Comparison of ENCODE assay signal across 8 cellular contexts in genomic region chr13:50125556-50126377, GRCh38.
DNase-seq lines count a peak whose midpoint lies in the region; ATAC-seq and TF ChIP-seq lines count a peak whose summit lies in the region.

No MANE protein-coding gene starts in this region.

- peak; percentile 96 for DNase-seq in AML-193 (lab: John Stamatoyannopoulos, UW)
- peak; percentile 47 for DNase-seq in NCI-H1048 (lab: John Stamatoyannopoulos, UW)
- peak; percentile 81 to 86 for DNase-seq in SJCRH30
- DNase-seq in activated naive CD4-positive, alpha-beta T cell treated with Interleukin-2 at 50 U/mL for 16 hours, result peak; percentile 88
- DNase-seq in foreskin fibroblast, result peak; percentile 79 to 95
- DNase-seq in stomach, result peak; percentile 97

- peak overlapping the region; percentile 90 for H3K27ac ChIP-seq in SJCRH30
- H3K27ac ChIP-seq in neural cell (ENCODE audit: low read length), result peak overlapping the region; percentile 86
- H3K27ac ChIP-seq in stomach, result peak overlapping the region; percentile 99 to 100 (median 100)

- no peaks in the 10 kb centered on the region for H3K9me2 ChIP-seq in neural cell (ENCODE audit: insufficient read depth, low read length)

- H3K36me3 ChIP-seq in SJCRH30 (no peaks in the 10 kb centered on the region), neural cell (ENCODE audit: insufficient read depth, low read length) (no peaks in the 10 kb centered on the region), stomach (peaks cover 0 to 7% (median 0%) of the 10 kb centered on the region in 4 donors)

- H3F3A ChIP-seq in neural cell (ENCODE audit: insufficient read depth, low read length, poor library complexity, severe bottlenecking), result no peaks in the 10 kb centered on the region

- peak; percentile 19 for ATAC-seq in GM21529 (IDR thresholded peaks at IDR 0.05; ENCODE audit: unreplicated experiment)

- H2AFZ ChIP-seq in neural cell (ENCODE audit: low read depth, low read length), result peak overlapping the region; percentile 62

- intact Hi-C loops in stomach (cut with DNase I; ENCODE audit: low total_unique reads), result no loop called here

- TF ChIP-seq CTCF in foreskin fibroblast (IDR thresholded peaks at IDR 0.05; ENCODE audit: low read depth, low read length) (no peak), neural cell (IDR thresholded peaks at IDR 0.05; ENCODE audit: poor library complexity, severe bottlenecking) (peak; percentile 4), stomach (IDR thresholded peaks at IDR 0.05) (no peak)

- H3K27me3 ChIP-seq in SJCRH30, result no peaks in the 10 kb centered on the region
- peaks cover 50% of the 10 kb centered on the region for H3K27me3 ChIP-seq in neural cell (ENCODE audit: insufficient read depth, low read depth, low read length)
- H3K27me3 ChIP-seq in stomach, result peaks cover 19 to 43% (median 39%) of the 10 kb centered on the region in 3 donors

- TF ChIP-seq EP300 in neural cell (conservative IDR thresholded peaks at IDR 0.05; ENCODE audit: poor library complexity, severe bottlenecking) (no peak), stomach (IDR thresholded peaks at IDR 0.05) (no peak)

- H3K9ac ChIP-seq in neural cell (ENCODE audit: low read length), result peak overlapping the region; percentile 96

- peaks cover 16% of the 10 kb centered on the region for H3K79me2 ChIP-seq in neural cell (replicated peaks; ENCODE audit: insufficient read depth, low read length)

- H3K4me2 ChIP-seq in neural cell (ENCODE audit: low read length), result peak overlapping the region; percentile 44

- no peak for TF ChIP-seq POLR2A in stomach (IDR thresholded peaks at IDR 0.05)

- H3K9me3 ChIP-seq in SJCRH30 (replicated peaks) (no peaks in the 10 kb centered on the region), neural cell (ENCODE audit: low read length) (no peaks in the 10 kb centered on the region), stomach (peaks cover 0 to 9% (median 0%) of the 10 kb centered on the region in 4 donors)

- H3K4me3 ChIP-seq in SJCRH30, result peak overlapping the region; percentile 92
- peak overlapping the region; percentile 78 to 85 for H3K4me3 ChIP-seq in foreskin fibroblast (ENCODE audit: low read depth in 1 of 2, low read length in 2 of 2)
- H3K4me3 ChIP-seq in neural cell (ENCODE audit: low read length), result peak overlapping the region; percentile 99
- peak overlapping the region; percentile 76 to 86 (median 86) for H3K4me3 ChIP-seq in stomach

- H4K20me1 ChIP-seq in neural cell (ENCODE audit: insufficient read depth), result no peaks in the 10 kb centered on the region

- H3K4me1 ChIP-seq in SJCRH30 (no peaks in the 10 kb centered on the region), stomach (peaks cover 27 to 67% (median 60%) of the 10 kb centered on the region in 4 donors)

- WGBS in stomach, 5 donors, result 1 to 3% (median 2%) methylated on average over 51 to 94 of the region's 94 CpGs

- TF ChIP-seq RAD21 in neural cell (conservative IDR thresholded peaks at IDR 0.05), result peak; percentile 22

TF ChIP-seq in neural cell, 6 proteins besides CTCF, POLR2A, EP300 and RAD21:
- TF ChIP-seq MXI1 (conservative IDR thresholded peaks at IDR 0.05; ENCODE audit: poor library complexity, severe bottlenecking), result peak; percentile 49
- TF ChIP-seq POLR2AphosphoS5 (IDR thresholded peaks at IDR 0.05), result peak; percentile 14
- TF ChIP-seq SMC3 (conservative IDR thresholded peaks at IDR 0.05; ENCODE audit: poor library complexity), result no peak

Comparison
In these comparisons a context has a peak if more than half of its experiments do, and no peak if none do; other contexts are left out.
1. Peak in every context shown above with its lines: DNase-seq, ATAC-seq, H3K4me3 ChIP-seq and H3K27ac ChIP-seq.
2. DNase-seq: peak in every context shown above with its lines; median percentile 97 in stomach; 96 in AML-193; 88 in activated naive CD4-positive, alpha-beta T cell treated with Interleukin-2 at 50 U/mL for 16 hours; 87 in foreskin fibroblast; 84 in SJCRH30; 47 in NCI-H1048.